In genomic region chr19:1652471-1653299, GRCh38 we compare ENCODE assay signal across 8 cellular contexts. TPM values are rescaled to one million over a fixed set of nuclear protein-coding genes. Genes with fewer than 3 reads are reported as not detected.
A peak's percentile ranks its signal among the peaks of the same experiment; 100 is the strongest.
DNase-seq lines count a peak whose midpoint lies in the region; FAIRE-seq and TF ChIP-seq lines count a peak whose summit lies in the region.

TCF3 (minus strand) TSS chr19:1652615; CDS start chr19:1650248, 2,367 bp downstream.

- H3K9ac ChIP-seq in SK-N-MC (ENCODE audit: insufficient read length), result peak within 1 kb of the TSS; percentile 99
- H3K9ac ChIP-seq in neuronal stem cell (ENCODE audit: low read depth, low read length, poor library complexity), result peak within 1 kb of the TSS; percentile 94

- peak within 1 kb of the TSS; percentile 90 for H3K27ac Mint-ChIP-seq in HFFc6
- peak within 1 kb of the TSS; percentile 93 for H3K27ac Mint-ChIP-seq in activated naive CD4-positive, alpha-beta T cell treated with anti-CD3 and anti-CD28 coated beads, Interleukin-2, amount 10 ng/mL, durations not matched to agents 7 days and 5 days

- peaks cover 0 to 17% (median 0%) of the 10 kb centered on the region in 3 experiments for H3K27me3 ChIP-seq in neuronal stem cell (ENCODE audit: control insufficient read depth in 3 of 3, insufficient read depth in 3 of 3, low read depth in 1 of 3, low read length in 3 of 3)

- peak within 1 kb of the TSS; percentile 98 for H3K18ac ChIP-seq in neuronal stem cell (ENCODE audit: low read length)

- no peak for TF ChIP-seq POLR2A in NB4 (IDR thresholded peaks at IDR 0.05; ENCODE audit: extremely low read depth, insufficient read length)

- H3K9me3 ChIP-seq in SK-N-MC (ENCODE audit: low read depth, low read length) (no peaks in the 10 kb centered on the region), neuronal stem cell (replicated peaks in 1 of 2; ENCODE audit: control insufficient read depth in 2 of 2, insufficient read depth in 1 of 2, low read depth in 1 of 2, low read length in 2 of 2) (peaks cover 0 to 2% of the 10 kb centered on the region in 2 donors)

- H3K27ac ChIP-seq in SK-N-MC (peak within 1 kb of the TSS; percentile 99), neuronal stem cell (replicated peaks; ENCODE audit: low read length) (peak within 1 kb of the TSS; percentile 92)

- DNase-seq in GM04503 (ENCODE audit: low read depth), result peak; percentile 93
- DNase-seq in HFFc6, result peak; percentile 99
- peak; percentile 94 for DNase-seq in NB4 (ENCODE audit: low read depth)
- DNase-seq in SK-N-MC (ENCODE audit: low read depth, low spot score), result peak; percentile 98
- peak; percentile 98 for DNase-seq in activated naive CD4-positive, alpha-beta T cell treated with anti-CD3 and anti-CD28 coated beads, Interleukin-2, amount 10 ng/mL, durations not matched to agents 7 days and 5 days
- DNase-seq in frontal cortex (ENCODE audit: low spot score in 2 of 2), result peak; percentile 100
- peak; percentile 100 for DNase-seq in neuronal stem cell (ENCODE audit: low spot score)

- H3K4me1 Mint-ChIP-seq in HFFc6 (ENCODE audit: low read depth), result peaks cover 9% of the 10 kb centered on the region
- H3K4me1 Mint-ChIP-seq in activated naive CD4-positive, alpha-beta T cell treated with anti-CD3 and anti-CD28 coated beads, Interleukin-2, amount 10 ng/mL, durations not matched to agents 7 days and 5 days, result peaks cover 20% of the 10 kb centered on the region

- H2AFZ ChIP-seq in neuronal stem cell (ENCODE audit: low read length), result peak within 1 kb of the TSS; percentile 100

- H3K36me3 ChIP-seq in SK-N-MC (ENCODE audit: insufficient read depth, low read length) (peaks cover 26% of the 10 kb centered on the region), neuronal stem cell (replicated peaks in 1 of 2; ENCODE audit: control insufficient read depth in 2 of 2, insufficient read depth in 2 of 2, low read length in 2 of 2) (peaks cover 21 to 27% of the 10 kb centered on the region in 2 donors)

- H4K8ac ChIP-seq in neuronal stem cell (ENCODE audit: low read depth, low read length), result peak within 1 kb of the TSS; percentile 70

- H3K9me3 Mint-ChIP-seq in HFFc6, result no peaks in the 10 kb centered on the region
- no peaks in the 10 kb centered on the region for H3K9me3 Mint-ChIP-seq in activated naive CD4-positive, alpha-beta T cell treated with anti-CD3 and anti-CD28 coated beads, Interleukin-2, amount 10 ng/mL, durations not matched to agents 7 days and 5 days

- H3K23ac ChIP-seq in neuronal stem cell (ENCODE audit: low read depth, low read length, poor library complexity), result peak within 1 kb of the TSS; percentile 31

- H3K36me3 Mint-ChIP-seq in HFFc6 (ENCODE audit: low read depth), result no peaks in the 10 kb centered on the region
- H3K36me3 Mint-ChIP-seq in activated naive CD4-positive, alpha-beta T cell treated with anti-CD3 and anti-CD28 coated beads, Interleukin-2, amount 10 ng/mL, durations not matched to agents 7 days and 5 days, result no peaks in the 10 kb centered on the region

- CTCF ChIA-PET in activated naive CD4-positive, alpha-beta T cell treated with anti-CD3 and anti-CD28 coated beads, Interleukin-2, amount 10 ng/mL, durations not matched to agents 7 days and 5 days (lab: Charles Lee), result interaction anchor here (1.4 kb wide), 1 partner anchor 106 kb away, joined by 4 read pairs; no protein-coding TSS in a partner anchor

- peak within 1 kb of the TSS; percentile 97 for H2BK120ac ChIP-seq in neuronal stem cell (ENCODE audit: low read depth, low read length)

- peak within 1 kb of the TSS; percentile 91 for H3K4me3 Mint-ChIP-seq in HFFc6
- peak within 1 kb of the TSS; percentile 90 for H3K4me3 Mint-ChIP-seq in activated naive CD4-positive, alpha-beta T cell treated with anti-CD3 and anti-CD28 coated beads, Interleukin-2, amount 10 ng/mL, durations not matched to agents 7 days and 5 days

- peak within 1 kb of the TSS; percentile 56 for H3K14ac ChIP-seq in neuronal stem cell (ENCODE audit: low read length)

- TF ChIP-seq CTCF in HFFc6 (IDR thresholded peaks at IDR 0.05) (no peak), NB4 (IDR thresholded peaks at IDR 0.05; ENCODE audit: low read depth, low read length) (no peak), subcutaneous adipose tissue (IDR thresholded peaks at IDR 0.05; ENCODE audit: low read depth) (no peak)

- no peak within 1 kb of the TSS for H3K4ac ChIP-seq in neuronal stem cell (ENCODE audit: low read length)

- H4K91ac ChIP-seq in neuronal stem cell (ENCODE audit: low read depth, low read length, poor library complexity), result no peak within 1 kb of the TSS

- H3K79me1 ChIP-seq in neuronal stem cell (ENCODE audit: low read depth, low read length), result peaks cover 19% of the 10 kb centered on the region

- H3K4me3 ChIP-seq in NB4 (ENCODE audit: low read depth, low read length) (peak within 1 kb of the TSS; percentile 64), SK-N-MC (peak within 1 kb of the TSS; percentile 90), neuronal stem cell (ENCODE audit: low read length in 2 of 2) (peak within 1 kb of the TSS; percentile 92 to 95)

- H2AK5ac ChIP-seq in neuronal stem cell (ENCODE audit: low read depth, low read length), result peak within 1 kb of the TSS; percentile 92

- peaks cover 4 to 9% of the 10 kb centered on the region in 2 donors for H3K4me1 ChIP-seq in neuronal stem cell (ENCODE audit: control insufficient read depth in 2 of 2, insufficient read depth in 1 of 2, low read depth in 1 of 2, low read length in 2 of 2)

- H2BK12ac ChIP-seq in neuronal stem cell (ENCODE audit: low read length), result no peak within 1 kb of the TSS

- peak within 1 kb of the TSS; percentile 86 for H3K4me2 ChIP-seq in neuronal stem cell (ENCODE audit: insufficient read depth, low read length, poor library complexity, severe bottlenecking)

- H2BK15ac ChIP-seq in neuronal stem cell (ENCODE audit: low read length), result peak within 1 kb of the TSS; percentile 49

- WGBS in neuronal stem cell (ENCODE audit: extremely low coverage in 2 of 2, insufficient read length in 2 of 2, insufficient replicate concordance in 1 of 2), 2 donors, result no CpG with 5 or more reads among the region's 107 CpGs

- H2BK5ac ChIP-seq in neuronal stem cell (ENCODE audit: low read length), result peak within 1 kb of the TSS; percentile 94

- peaks cover 6% of the 10 kb centered on the region for H3K27me3 Mint-ChIP-seq in HFFc6 (ENCODE audit: insufficient read depth)
- H3K27me3 Mint-ChIP-seq in activated naive CD4-positive, alpha-beta T cell treated with anti-CD3 and anti-CD28 coated beads, Interleukin-2, amount 10 ng/mL, durations not matched to agents 7 days and 5 days, result peaks cover 11% of the 10 kb centered on the region

- FAIRE-seq in frontal cortex (lab: Jason Lieb, UNC), result peak; percentile 96

RNA-seq across cellular contexts. Expression of gene TCF3, which starts in this region (rescaled TPM):
- total RNA-seq in HFFc6 (2021; fragmentation: NEBNext Ultra II Directional; extraction: Animal tissue kit (Norgen Biotek cat#: 25700)), result 100 to 1,000 TPM in 1 of 6 experiments, 10 to 100 TPM in 5; 74.9 to 102 (median 82.0) TPM
- 16.7 TPM for total RNA-seq in frontal cortex
- polyA plus RNA-seq in neuronal stem cell (2013, experiment 1 of 2), result 333 TPM
- polyA plus RNA-seq in neuronal stem cell (2013, experiment 2 of 2), result 334 TPM
- total RNA-seq in subcutaneous adipose tissue, result 10 to 100 TPM; 13.0 to 34.8 (median 22.9) TPM

Comparison
In these comparisons a context has a peak if more than half of its experiments do, and no peak if none do; other contexts are left out.
1. Peak in every context shown above with its lines: DNase-seq, H3K4me3 ChIP-seq and H3K27ac ChIP-seq.